ENCODE assay signal across 9 cellular contexts in genomic region chr11:33893711-33894401, GRCh38. TPM values are rescaled to one million over a fixed set of nuclear protein-coding genes. Genes with fewer than 3 reads are reported as not detected.
A peak's percentile ranks its signal among the peaks of the same experiment; 100 is the strongest.
DNase-seq lines count a peak whose midpoint lies in the region; ATAC-seq and TF ChIP-seq lines count a peak whose summit lies in the region.
"Had no signal": no experiment of that assay in that cellular context is flagged by ENCODE, and none has a peak within 500 bp of the region (broad histone marks: within the 10 kb centered on the region; RNA-seq: fewer than 3 reads in every experiment).

No MANE protein-coding gene starts in this region.

- peaks cover 0 to 4% (median 0%) of the 10 kb centered on the region in 7 donors for H3K9me3 Mint-ChIP-seq in naive B cell

- DNase-seq in GM12864 (ENCODE audit: low read depth) (peak; percentile 93), NOMO-1 (lab: John Stamatoyannopoulos, UW; ENCODE audit: unreplicated experiment in 2 of 2) (peak; percentile 95 to 99), activated T-helper 1 cell treated with Interleukin-2 at 50 U/mL for 16 hours (ENCODE audit: low read depth) (peak; percentile 2), naive B cell (peak; percentile 82), G401 (ENCODE audit: low spot score) (no peak), T1000 (lab: John Stamatoyannopoulos, UW) (no peak), AG20443 (ENCODE audit: low spot score) (no peak)

- peak; percentile 68 for ATAC-seq in GM21737 (IDR thresholded peaks at IDR 0.05; ENCODE audit: unreplicated experiment)
- ATAC-seq in naive B cell (ENCODE audit: low read depth in 2 of 2), result peak; percentile 89
- ATAC-seq: HCT116 had no signal

- in situ Hi-C loops in G401 (cut with HindIII; ENCODE audit: low sequenced_read_pairs), result no loop called here

- H3K4me1 Mint-ChIP-seq in naive B cell, result peaks cover 49 to 71% (median 64%) of the 10 kb centered on the region in 3 donors

- peaks cover 0 to 5% (median 0%) of the 10 kb centered on the region in 3 donors for H3K27me3 Mint-ChIP-seq in naive B cell

- H3K27ac Mint-ChIP-seq in naive B cell, result peak overlapping the region; percentile 92 to 98 (median 96)

- TF ChIP-seq CTCF in GM12864 (IDR thresholded peaks at IDR 0.05; ENCODE audit: low read depth, low read length, missing control alignments), result no peak

- H3K36me3 Mint-ChIP-seq in naive B cell, result no peaks in the 10 kb centered on the region

- peak overlapping the region; percentile 87 to 99 (median 95) for H3K4me3 Mint-ChIP-seq in naive B cell

- H3K4me3 ChIP-seq in GM12864 (ENCODE audit: low read depth, low read length), result peak overlapping the region; percentile 71

RNA-seq across cellular contexts. Expression of gene LMO2, which starts 2.0 kb away (rescaled TPM):
- 10 to 100 TPM; 12.7 to 23.7 (median 16.1) TPM for polyA plus RNA-seq in naive B cell (ENCODE audit: low read depth in 6 of 6)
- total RNA-seq in G401 (2014; rRNA removed; shearing (Covaris generic)), result 0.18 TPM in 1 of 2 replicates, not detected in the other

Comparison
In these comparisons a context has a peak if more than half of its experiments do, and no peak if none do; other contexts are left out.
1. DNase-seq: peak in GM12864 (single experiment), NOMO-1 (2 of 2), activated T-helper 1 cell treated with Interleukin-2 at 50 U/mL for 16 hours (single experiment) and naive B cell (single experiment); none in G401 (single experiment), T1000 (single experiment) and AG20443 (single experiment).